21 cellular contexts compared by ENCODE assay signal in genomic region chr18:9866627-9867453, GRCh38. TPM values are rescaled to one million over a fixed set of nuclear protein-coding genes. Genes with fewer than 3 reads are reported as not detected.
A peak's percentile ranks its signal among the peaks of the same experiment; 100 is the strongest.
DNase-seq lines count a peak whose midpoint lies in the region; ATAC-seq and TF ChIP-seq lines count a peak whose summit lies in the region.
"Had no signal": no experiment of that assay in that cellular context is flagged by ENCODE, and none has a peak within 500 bp of the region (broad histone marks: within the 10 kb centered on the region; RNA-seq: fewer than 3 reads in every experiment).

No MANE protein-coding gene starts in this region.

- no TSS peak for BruUV-seq in Panc1 (replicated peaks; lab: Mats Ljungman, UMichigan)

- intact Hi-C loops in Panc1 (cut with micrococcal nuclease; ENCODE audit: unreplicated experiment) (no loop called here), left lung (cut with DNase I) (no loop called here)

- TF ChIP-seq CTCF in Panc1 (IDR thresholded peaks at IDR 0.05) (no peak), left lung (IDR thresholded peaks at IDR 0.05) (no peak)

- H3K36me3 Mint-ChIP-seq in stimulated activated effector memory CD8-positive, alpha-beta T cell treated with anti-CD3 and anti-CD28 coated beads, Interleukin-12 subunit alpha, Interleukin-12 subunit beta, amount 100 ng/mL, for 72 hours: no peaks in the 10 kb centered on the region
- H3K36me3 Mint-ChIP-seq: CD4-positive, CD25-positive, alpha-beta regulatory T cell had no signal

- H3K9me3 ChIP-seq in Panc1 (ENCODE audit: control insufficient read depth, insufficient read depth, low read depth, low read length) (peaks cover 4% of the 10 kb centered on the region; the same call in 1 of the 2 replicates), left lung (peaks cover 0 to 10% of the 10 kb centered on the region in 2 donors)

- in situ Hi-C loops in Caki2 (cut with HindIII; ENCODE audit: low pct_unique_long_range_greater_than_20kb, low sequenced_read_pairs) (no loop called here), Panc1 (cut with HindIII; ENCODE audit: low pct_unique_long_range_greater_than_20kb, low sequenced_read_pairs) (no loop called here)

- peaks cover 14% of the 10 kb centered on the region for H3K9me3 Mint-ChIP-seq in stimulated activated effector memory CD8-positive, alpha-beta T cell treated with anti-CD3 and anti-CD28 coated beads, Interleukin-12 subunit alpha, Interleukin-12 subunit beta, amount 100 ng/mL, for 72 hours

- peaks cover 22% of the 10 kb centered on the region for H3K4me1 Mint-ChIP-seq in stimulated activated effector memory CD8-positive, alpha-beta T cell treated with anti-CD3 and anti-CD28 coated beads, Interleukin-12 subunit alpha, Interleukin-12 subunit beta, amount 100 ng/mL, for 72 hours

- 0 out of 2 replicates have a peak overlapping the region, but pooled peaks have one; percentile 6 for H3K27ac ChIP-seq in Panc1 (ENCODE audit: low read length)
- peak overlapping the region; percentile 73 for H3K27ac ChIP-seq in epithelial cell of prostate
- H3K27ac ChIP-seq in left lung: no peak overlapping the region

- DNase-seq in Caki2 (ENCODE audit: low read depth): peak; percentile 82
- DNase-seq in Panc1 (ENCODE audit: low read depth, low spot score): no peak
- no peak for DNase-seq in epithelial cell of prostate (ENCODE audit: low read depth, low spot score)
- DNase-seq in left lung: no peak
- DNase-seq in stimulated activated effector memory CD8-positive, alpha-beta T cell treated with anti-CD3 and anti-CD28 coated beads, Interleukin-12 subunit alpha, Interleukin-12 subunit beta, amount 100 ng/mL, for 72 hours (ENCODE audit: low spot score in 2 of 2): no peak
- DNase-seq in GM19240 (ENCODE audit: insufficient read length, low spot score): no peak
- DNase-seq: Calu3; CD4-positive, CD25-positive, alpha-beta regulatory T cell; DND-41; GDM1; H7; Kasumi-1; MV-4-11; NCI-H1417 treated with DMSO at 0.1 percent for 48 hours; NCI-H2029 treated with DMSO at 0.1 percent for 48 hours; NCI-H510A; RPMI8226 had no signal

- H3K27me3 ChIP-seq in Panc1 (ENCODE audit: control insufficient read depth, insufficient read depth, low read length): no peaks in the 10 kb centered on the region
- no peaks in the 10 kb centered on the region for H3K27me3 ChIP-seq in left lung
- H3K27me3 ChIP-seq: SJSA1 had no signal

- no peak overlapping the region for H3K4me3 ChIP-seq in Panc1 (ENCODE audit: low read depth in 2 of 2, low read length in 2 of 2)
- H3K4me3 ChIP-seq in left lung: no peak overlapping the region
- H3K4me3 ChIP-seq: A549, SJSA1 had no signal

- 0 out of 2 replicates have a peak, but pooled peaks have one; percentile 19 for ATAC-seq in Panc1
- peak; percentile 37 for ATAC-seq in left lung
- ATAC-seq in stimulated activated effector memory CD8-positive, alpha-beta T cell treated with anti-CD3 and anti-CD28 coated beads, Interleukin-12 subunit alpha, Interleukin-12 subunit beta, amount 100 ng/mL, for 72 hours: no peak
- no peak for ATAC-seq in HG02973 (IDR thresholded peaks at IDR 0.05; ENCODE audit: unreplicated experiment)
- no peak for ATAC-seq in GM21723 (IDR thresholded peaks at IDR 0.05; ENCODE audit: unreplicated experiment)
- ATAC-seq: A549 had no signal

- CTCF ChIA-PET in Panc1 (lab: Charles Lee): no interaction called here

- no peak overlapping the region for H3K4me3 Mint-ChIP-seq in stimulated activated effector memory CD8-positive, alpha-beta T cell treated with anti-CD3 and anti-CD28 coated beads, Interleukin-12 subunit alpha, Interleukin-12 subunit beta, amount 100 ng/mL, for 72 hours
- H3K4me3 Mint-ChIP-seq: CD4-positive, CD25-positive, alpha-beta regulatory T cell had no signal

- H3K27ac Mint-ChIP-seq in stimulated activated effector memory CD8-positive, alpha-beta T cell treated with anti-CD3 and anti-CD28 coated beads, Interleukin-12 subunit alpha, Interleukin-12 subunit beta, amount 100 ng/mL, for 72 hours: no peak overlapping the region
- H3K27ac Mint-ChIP-seq: CD4-positive, CD25-positive, alpha-beta regulatory T cell had no signal

- H3K36me3 ChIP-seq in Panc1 (ENCODE audit: control insufficient read depth, insufficient read depth, low read length) (no peaks in the 10 kb centered on the region; the same call in 1 of the 2 replicates), left lung (peaks cover 0 to 5% of the 10 kb centered on the region in 2 donors)

- POLR2A ChIA-PET in Panc1 (lab: Charles Lee): no interaction called here

- peaks cover 27% of the 10 kb centered on the region for H3K4me1 ChIP-seq in Panc1 (ENCODE audit: control insufficient read depth, insufficient read depth, low read length)
- peaks cover 0 to 21% of the 10 kb centered on the region in 2 donors for H3K4me1 ChIP-seq in left lung

RNA-seq across cellular contexts. Expression of gene TXNDC2, which starts 18.9 kb away (rescaled TPM):
- 0.23 TPM in 1 of 2 replicates, not detected in the other for total RNA-seq in Caki2 (2014; rRNA removed; shearing (Covaris generic); ENCODE audit: low replicate concordance)
- 0.90 TPM for total RNA-seq in Panc1 (2021; ENCODE audit: unreplicated experiment)
- polyA plus RNA-seq in Panc1 (2012; ENCODE audit: insufficient read length): 0.48 TPM
- under 1 TPM; 0.09 to 0.18 TPM for total RNA-seq in left lung
- total RNA-seq: Calu3; CD4-positive, CD25-positive, alpha-beta regulatory T cell; H7 had no signal
- polyA plus RNA-seq: CD4-positive, CD25-positive, alpha-beta regulatory T cell had no signal

RNA-seq across cellular contexts. Expression of gene VAPA, which starts 47.0 kb away (rescaled TPM):
- total RNA-seq in Caki2 (2014; rRNA removed; shearing (Covaris generic); ENCODE audit: low replicate concordance): 341 and 399 TPM in 2 replicates
- total RNA-seq in Panc1 (2021; ENCODE audit: unreplicated experiment) (228 TPM), left lung (100 to 1,000 TPM; 197 to 214 TPM)
- polyA plus RNA-seq in Panc1 (2012; ENCODE audit: insufficient read length): 140 TPM

Comparison
In these comparisons a context has a peak if more than half of its experiments do, and no peak if none do; other contexts are left out.
1. ATAC-seq: peak in Panc1 (single experiment) and left lung (single experiment); none in stimulated activated effector memory CD8-positive, alpha-beta T cell treated with anti-CD3 and anti-CD28 coated beads, Interleukin-12 subunit alpha, Interleukin-12 subunit beta, amount 100 ng/mL, for 72 hours (single experiment), HG02973 (single experiment) and GM21723 (single experiment).
2. H3K27ac ChIP-seq: peak in Panc1 (single experiment) and epithelial cell of prostate (single experiment); none in left lung (0 of 2).